ENCODE assay signal across 8 cellular contexts in genomic region chr9:130713286-130713975, GRCh38. TPM values are rescaled to one million over a fixed set of nuclear protein-coding genes. Genes with fewer than 3 reads are reported as not detected.
DNase-seq lines count a peak whose midpoint lies in the region; ATAC-seq and TF ChIP-seq lines count a peak whose summit lies in the region.

No MANE protein-coding gene starts in this region.

- no TSS peak for BruUV-seq in HCT116 (replicated peaks; lab: Mats Ljungman, UMichigan)

- H3K9me3 ChIP-seq in HCT116 (ENCODE audit: control insufficient read depth in 1 of 2, insufficient read depth in 1 of 2, low read depth in 1 of 2, low read length in 2 of 2) = no peaks in the 10 kb centered on the region
- no peaks in the 10 kb centered on the region for H3K9me3 ChIP-seq in neutrophil

- H3K4me1 ChIP-seq in HCT116 (ENCODE audit: control insufficient read depth in 1 of 2, insufficient read depth in 2 of 2, low read length in 2 of 2) (peaks cover 0 to 35% of the 10 kb centered on the region in 2 experiments; a peak in 3 of 4 replicates), neutrophil (ENCODE audit: control insufficient read depth in 1 of 2, insufficient read depth in 1 of 2, low read depth in 1 of 2, low read length in 1 of 2) (peaks cover 23 to 30% of the 10 kb centered on the region in 2 experiments)

- intact Hi-C loops in HCT116 (cut with micrococcal nuclease) = loop anchor here (5.0 kb wide), 1 partner anchor 134 kb away; no protein-coding TSS in a partner anchor

- TF ChIP-seq CTCF in C4-2B (conservative IDR thresholded peaks at IDR 0.05) (no peak), HCT116 (IDR thresholded peaks at IDR 0.05 in 2 of 3, conservative IDR thresholded peaks at IDR 0.05 in 1 of 3; ENCODE audit: borderline replicate concordance in 1 of 3, insufficient read depth in 1 of 3, low read depth in 2 of 3, low read length in 2 of 3) (no peak), fibroblast of villous mesenchyme (IDR thresholded peaks at IDR 0.05; ENCODE audit: insufficient read depth, low read depth, low read length) (no peak), neutrophil (IDR thresholded peaks at IDR 0.05) (no peak)

- no peaks in the 10 kb centered on the region for H3K9me3 Mint-ChIP-seq in activated CD4-positive, alpha-beta memory T cell treated with anti-CD3 and anti-CD28 coated beads, Interleukin-2, amount 10 ng/mL, durations not matched to agents 7 days and 5 days

- H3K27ac ChIP-seq in C4-2B (peak overlapping the region; percentile 96), HCT116 (ENCODE audit: low read depth, low read length) (peak overlapping the region; percentile 74), neutrophil (peak overlapping the region; percentile 99)

- CTCF ChIA-PET in HCT116 (lab: Charles Lee) = interaction anchor here (1.1 to 1.2 kb wide), 2 partner anchors 10 to 153 kb away, joined by 3 to 4 read pairs; no protein-coding TSS in a partner anchor
- CTCF ChIA-PET in activated CD4-positive, alpha-beta memory T cell treated with anti-CD3 and anti-CD28 coated beads, Interleukin-2, amount 10 ng/mL, durations not matched to agents 7 days and 5 days (lab: Charles Lee) = interaction anchor here (0.6 to 1.4 kb wide), 4 partner anchors 12 to 333 kb away, joined by 3 to 7 read pairs (median 3); partner anchors contain the start of gene EXOSC2

- no peaks in the 10 kb centered on the region for H4K20me1 ChIP-seq in HCT116 (ENCODE audit: insufficient read depth)

- peak overlapping the region; percentile 97 for H3K4me2 ChIP-seq in HCT116 (ENCODE audit: low read length)

- ATAC-seq in HCT116 (0 out of 2 replicates have a peak, but pooled peaks have one; percentile 0), HG03460 (IDR thresholded peaks at IDR 0.05; ENCODE audit: unreplicated experiment) (no peak)

- H3K36me3 ChIP-seq in HCT116 (ENCODE audit: control insufficient read depth in 1 of 2, insufficient read depth in 2 of 2, low read length in 2 of 2) = no peaks in the 10 kb centered on the region
- no peaks in the 10 kb centered on the region for H3K36me3 ChIP-seq in neutrophil

- H3K9ac ChIP-seq in HCT116 (ENCODE audit: low read length) = peak overlapping the region; percentile 98

- no peak overlapping the region for H2AFZ ChIP-seq in HCT116 (ENCODE audit: low read depth, low read length, poor library complexity, severe bottlenecking)

- POLR2A ChIA-PET in HCT116 (lab: Charles Lee) = interaction anchor here (0.8 kb wide), 1 partner anchor 11 kb away, joined by 3 read pairs; no protein-coding TSS in a partner anchor
- POLR2A ChIA-PET in activated CD4-positive, alpha-beta memory T cell treated with anti-CD3 and anti-CD28 coated beads, Interleukin-2, amount 10 ng/mL, durations not matched to agents 7 days and 5 days (lab: Charles Lee) = interaction anchor here (0.6 to 3.4 kb wide), 7 partner anchors 12 to 767 kb away, joined by 3 to 23 read pairs (median 3); partner anchors contain the start of gene EXOSC2

- H3K36me3 Mint-ChIP-seq in activated CD4-positive, alpha-beta memory T cell treated with anti-CD3 and anti-CD28 coated beads, Interleukin-2, amount 10 ng/mL, durations not matched to agents 7 days and 5 days (ENCODE audit: low read depth) = no peaks in the 10 kb centered on the region

- H3K4me1 Mint-ChIP-seq in activated CD4-positive, alpha-beta memory T cell treated with anti-CD3 and anti-CD28 coated beads, Interleukin-2, amount 10 ng/mL, durations not matched to agents 7 days and 5 days = peaks cover 39% of the 10 kb centered on the region

- H3K27ac Mint-ChIP-seq in activated CD4-positive, alpha-beta memory T cell treated with anti-CD3 and anti-CD28 coated beads, Interleukin-2, amount 10 ng/mL, durations not matched to agents 7 days and 5 days = peak overlapping the region; percentile 80

- no peak for TF ChIP-seq POLR2A in HCT116 (IDR thresholded peaks at IDR 0.05; ENCODE audit: borderline replicate concordance, extremely low read depth, insufficient read depth, insufficient read length)

- DNase-seq in HCT116 (ENCODE audit: low read depth, low spot score) = no peak
- DNase-seq in activated CD4-positive, alpha-beta memory T cell treated with anti-CD3 and anti-CD28 coated beads, Interleukin-2, amount 10 ng/mL, durations not matched to agents 7 days and 5 days = no peak
- DNase-seq in fibroblast of villous mesenchyme (ENCODE audit: low read depth) = peak; percentile 48
- no peak for DNase-seq in epidermal melanocyte (ENCODE audit: insufficient read length, low spot score)
- no peak for DNase-seq in NCI-H2171 treated with DMSO at 0.1 percent for 48 hours (lab: John Stamatoyannopoulos, UW)

- RAD21 ChIA-PET in HCT116 (lab: Charles Lee; ENCODE audit: low non-redundant PET in 1 of 2, low total read pairs in 2 of 2, uncharacterized antibody in 2 of 2, unreplicated experiment in 2 of 2) = interaction anchor here in 1 of 2 experiments (0.6 kb wide), 1 partner anchor 181 kb away, joined by 3 read pairs; no protein-coding TSS in a partner anchor

- H3K4me3 ChIP-seq in HCT116 (replicated peaks in 1 of 2; ENCODE audit: low read depth in 1 of 2, low read length in 2 of 2) (peak overlapping the region; percentile 87 to 93), fibroblast of villous mesenchyme (ENCODE audit: low read depth, low read length) (peak overlapping the region; percentile 89), neutrophil (ENCODE audit: low read depth in 1 of 2, low read length in 1 of 2) (peak overlapping the region; percentile 78 to 100)

- H3K79me2 ChIP-seq in HCT116 (ENCODE audit: insufficient read depth, low read length) = peaks cover 53% of the 10 kb centered on the region

- H3K9me2 ChIP-seq in HCT116 (ENCODE audit: insufficient read depth) = no peaks in the 10 kb centered on the region

- H3K27me3 Mint-ChIP-seq in activated CD4-positive, alpha-beta memory T cell treated with anti-CD3 and anti-CD28 coated beads, Interleukin-2, amount 10 ng/mL, durations not matched to agents 7 days and 5 days = no peaks in the 10 kb centered on the region

- H3K4me3 Mint-ChIP-seq in activated CD4-positive, alpha-beta memory T cell treated with anti-CD3 and anti-CD28 coated beads, Interleukin-2, amount 10 ng/mL, durations not matched to agents 7 days and 5 days = peak overlapping the region; percentile 86

- H3K27me3 ChIP-seq in HCT116 (ENCODE audit: insufficient read depth, low read length) (no peaks in the 10 kb centered on the region), neutrophil (no peaks in the 10 kb centered on the region)

- peak; percentile 42; the same call in 1 of the 2 replicates for TF ChIP-seq RAD21 in HCT116 (IDR thresholded peaks at IDR 0.05; ENCODE audit: low read depth)

TF ChIP-seq in HCT116, 20 proteins besides CTCF, POLR2A, EP300 and RAD21 (continues in another document):
- TF ChIP-seq CBX3 (IDR thresholded peaks at IDR 0.05; ENCODE audit: low read depth) = no peak
- TF ChIP-seq, protein P1, sequence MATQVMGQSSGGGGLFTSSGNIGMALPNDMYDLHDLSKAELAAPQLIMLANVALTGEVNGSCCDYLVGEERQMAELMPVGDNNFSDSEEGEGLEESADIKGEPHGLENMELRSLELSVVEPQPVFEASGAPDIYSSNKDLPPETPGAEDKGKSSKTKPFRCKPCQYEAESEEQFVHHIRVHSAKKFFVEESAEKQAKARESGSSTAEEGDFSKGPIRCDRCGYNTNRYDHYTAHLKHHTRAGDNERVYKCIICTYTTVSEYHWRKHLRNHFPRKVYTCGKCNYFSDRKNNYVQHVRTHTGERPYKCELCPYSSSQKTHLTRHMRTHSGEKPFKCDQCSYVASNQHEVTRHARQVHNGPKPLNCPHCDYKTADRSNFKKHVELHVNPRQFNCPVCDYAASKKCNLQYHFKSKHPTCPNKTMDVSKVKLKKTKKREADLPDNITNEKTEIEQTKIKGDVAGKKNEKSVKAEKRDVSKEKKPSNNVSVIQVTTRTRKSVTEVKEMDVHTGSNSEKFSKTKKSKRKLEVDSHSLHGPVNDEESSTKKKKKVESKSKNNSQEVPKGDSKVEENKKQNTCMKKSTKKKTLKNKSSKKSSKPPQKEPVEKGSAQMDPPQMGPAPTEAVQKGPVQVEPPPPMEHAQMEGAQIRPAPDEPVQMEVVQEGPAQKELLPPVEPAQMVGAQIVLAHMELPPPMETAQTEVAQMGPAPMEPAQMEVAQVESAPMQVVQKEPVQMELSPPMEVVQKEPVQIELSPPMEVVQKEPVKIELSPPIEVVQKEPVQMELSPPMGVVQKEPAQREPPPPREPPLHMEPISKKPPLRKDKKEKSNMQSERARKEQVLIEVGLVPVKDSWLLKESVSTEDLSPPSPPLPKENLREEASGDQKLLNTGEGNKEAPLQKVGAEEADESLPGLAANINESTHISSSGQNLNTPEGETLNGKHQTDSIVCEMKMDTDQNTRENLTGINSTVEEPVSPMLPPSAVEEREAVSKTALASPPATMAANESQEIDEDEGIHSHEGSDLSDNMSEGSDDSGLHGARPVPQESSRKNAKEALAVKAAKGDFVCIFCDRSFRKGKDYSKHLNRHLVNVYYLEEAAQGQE (IDR thresholded peaks at IDR 0.05; ENCODE audit: low read depth) = no peak
- no peak for TF ChIP-seq EGR1 (IDR thresholded peaks at IDR 0.05; ENCODE audit: low read depth)
- no peak for TF ChIP-seq EZH2phosphoT487 (IDR thresholded peaks at IDR 0.05; ENCODE audit: borderline replicate concordance)
- no peak for TF ChIP-seq ELF1 (IDR thresholded peaks at IDR 0.05; ENCODE audit: borderline replicate concordance, low read depth)
- TF ChIP-seq ZBTB33 (IDR thresholded peaks at IDR 0.05; ENCODE audit: extremely low read depth, insufficient replicate concordance, low read length) = no peak

RNA-seq across cellular contexts. Expression of gene EXOSC2, which starts 19.9 kb away (rescaled TPM):
- 71.5 TPM for total RNA-seq in HCT116 (2021; ENCODE audit: unreplicated experiment)
- polyA plus RNA-seq in HCT116 (2012) = 32.8 and 36.2 TPM in 2 replicates
- total RNA-seq in activated CD4-positive, alpha-beta memory T cell treated with anti-CD3 and anti-CD28 coated beads, Interleukin-2, amount 10 ng/mL, durations not matched to agents 7 days and 5 days = 10 to 100 TPM; 45.2 to 48.7 TPM
- total RNA-seq in fibroblast of villous mesenchyme = 19.3 and 32.8 TPM in 2 replicates

RNA-seq across cellular contexts. Expression of gene PRDM12, which starts 49.0 kb away (rescaled TPM):
- total RNA-seq in HCT116 (2021; ENCODE audit: unreplicated experiment) (0.54 TPM), fibroblast of villous mesenchyme (not detected in 2 replicates)
- 0.17 and 0.36 TPM in 2 replicates for polyA plus RNA-seq in HCT116 (2012)
- not detected for total RNA-seq in activated CD4-positive, alpha-beta memory T cell treated with anti-CD3 and anti-CD28 coated beads, Interleukin-2, amount 10 ng/mL, durations not matched to agents 7 days and 5 days
